ENCODE assay signal across 23 cellular contexts in the genomic region with DNA sequence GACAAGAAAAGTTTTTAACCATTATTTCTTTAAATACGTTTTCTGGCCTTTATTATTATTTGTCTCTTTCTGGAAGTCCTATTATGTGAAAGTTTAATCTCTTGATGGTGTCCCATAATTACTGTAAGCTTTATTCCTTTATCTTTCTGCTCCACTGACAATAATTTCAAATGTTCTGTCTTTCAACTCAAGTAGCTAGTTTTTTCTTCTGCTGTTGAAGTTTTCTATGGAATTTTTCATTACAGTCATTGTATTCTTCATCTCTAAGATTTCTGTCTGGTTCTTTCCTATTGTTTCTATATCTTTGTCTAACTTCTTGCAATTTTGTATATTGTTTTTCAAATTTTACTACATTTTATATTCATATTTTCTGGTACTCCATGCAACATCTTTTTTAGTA.
"Had no signal": no experiment of that assay in that cellular context is flagged by ENCODE, and none has a peak within 500 bp of the region (broad histone marks: within the 10 kb centered on the region; RNA-seq: fewer than 3 reads in every experiment).

No MANE protein-coding gene starts in this region.

- H3K27ac ChIP-seq: HL-60, RWPE1 had no signal

- H3K36me3 Mint-ChIP-seq: T-cell had no signal

- DNase-seq: Karpas-422, KG1, MG63, NCI-H1092, NCI-H1105 treated with DMSO at 0.1 percent for 48 hours, NCI-H1417 treated with DMSO at 0.1 percent for 48 hours, NCI-H146, NCI-H1694 treated with DMSO at 0.1 percent for 48 hours, NCI-H1930, NCI-H2081 treated with DMSO at 0.1 percent for 48 hours, NCI-H2171, NCI-H524, NCI-H526 treated with DMSO at 0.1 percent for 48 hours, NCI-H748 treated with DMSO at 0.1 percent for 48 hours, PC-3, SHP77, SK-N-SH, SW 1271, T-cell had no signal

- H3K4me3 Mint-ChIP-seq: T-cell had no signal

- H3K27ac Mint-ChIP-seq: T-cell had no signal

- H3K27me3 ChIP-seq: MG63 had no signal

- H3K27me3 Mint-ChIP-seq: T-cell had no signal

- ATAC-seq: Panc1, PC-3, T-cell had no signal

- H3K4me3 ChIP-seq: MG63 had no signal

- H3K36me3 ChIP-seq: MG63 had no signal

- H3K4me1 Mint-ChIP-seq: T-cell had no signal

- FAIRE-seq: HTR-8/SVneo had no signal

- H3K9ac ChIP-seq: SK-N-SH had no signal

- H3K4me2 ChIP-seq: SK-N-SH had no signal
